Comparison of ENCODE assay signal across 20 cellular contexts in genomic region chr19:3830841-3831589, GRCh38. TPM values are rescaled to one million over a fixed set of nuclear protein-coding genes. Genes with fewer than 3 reads are reported as not detected.
A peak's percentile ranks its signal among the peaks of the same experiment; 100 is the strongest.
DNase-seq lines count a peak whose midpoint lies in the region; ATAC-seq, FAIRE-seq and TF ChIP-seq lines count a peak whose summit lies in the region.
"Had no signal": no experiment of that assay in that cellular context is flagged by ENCODE, and none has a peak within 500 bp of the region (broad histone marks: within the 10 kb centered on the region; RNA-seq: fewer than 3 reads in every experiment).

No MANE protein-coding gene starts in this region.

- H3K27ac ChIP-seq in SK-N-SH (ENCODE audit: low read depth in 2 of 2, low read length in 1 of 2) (no peak overlapping the region), H9 (ENCODE audit: insufficient read length, low read depth, low read length) (no peak overlapping the region), H1 (ENCODE audit: low read depth, low read length) (no peak overlapping the region), small intestine (ENCODE audit: low read depth in 1 of 2, low read length in 1 of 2) (no peak overlapping the region)
- H3K27ac ChIP-seq: SJCRH30 had no signal

- no peak overlapping the region for H3K18ac ChIP-seq in H9 (ENCODE audit: insufficient read length, low read depth, low read length)
- H3K18ac ChIP-seq in H1 (ENCODE audit: extremely low read depth, low read length) = no peak overlapping the region

- CTCF ChIA-PET in SK-N-SH (lab: Yijun Ruan, JAX) (interaction anchor here (1.0 to 3.6 kb wide), 3 partner anchors 9 to 47 kb away, joined by 4 to 22 read pairs (median 5); no protein-coding TSS in a partner anchor), H1 (lab: Charles Lee; ENCODE audit: partially characterized antibody) (interaction anchor here (0.7 to 2.8 kb wide), 6 partner anchors 9 to 157 kb away, joined by 3 to 14 read pairs (median 3); no protein-coding TSS in a partner anchor)

- no peaks in the 10 kb centered on the region for H3K9me2 ChIP-seq in SK-N-SH

- no peaks in the 10 kb centered on the region for H3K9me3 Mint-ChIP-seq in H9
- H3K9me3 Mint-ChIP-seq: CD4-positive, alpha-beta T cell had no signal

- H2BK12ac ChIP-seq in H9 (ENCODE audit: insufficient read length, low read depth, low read length) = no peak overlapping the region
- peak overlapping the region; percentile 43; the same call in 1 of the 2 replicates for H2BK12ac ChIP-seq in H1 (ENCODE audit: low read depth, low read length)

- H3K23me2 ChIP-seq in H9 (ENCODE audit: insufficient read length, low read depth, low read length, poor library complexity, severe bottlenecking) = no peaks in the 10 kb centered on the region
- peaks cover 2% of the 10 kb centered on the region; the same call in 1 of the 2 replicates for H3K23me2 ChIP-seq in H1 (ENCODE audit: low read depth, low read length)

- H4K20me1 ChIP-seq in SK-N-SH (ENCODE audit: insufficient read depth) (no peaks in the 10 kb centered on the region), H9 (ENCODE audit: control insufficient read depth, insufficient read depth, insufficient read length) (no peaks in the 10 kb centered on the region), H1 (replicated peaks in 1 of 2; ENCODE audit: control insufficient read depth in 1 of 2, insufficient read depth in 2 of 2, low read length in 2 of 2) (peaks cover 0 to 3% of the 10 kb centered on the region in 2 experiments)

- TF ChIP-seq EP300 in SK-N-SH (IDR thresholded peaks at IDR 0.05; ENCODE audit: borderline replicate concordance in 1 of 2, low read depth in 1 of 2, low read length in 1 of 2) (no peak), H1 (IDR thresholded peaks at IDR 0.05; ENCODE audit: borderline replicate concordance in 1 of 2, low read depth in 2 of 2, low read length in 2 of 2) (no peak)

- no peak overlapping the region for H3K4me3 Mint-ChIP-seq in H9
- H3K4me3 Mint-ChIP-seq: CD4-positive, alpha-beta T cell had no signal

- H4K91ac ChIP-seq in H9 (ENCODE audit: insufficient read length, low read depth, low read length) = no peak overlapping the region
- H4K91ac ChIP-seq in H1 (replicated peaks; ENCODE audit: insufficient read length, low read length) = no peak overlapping the region

- no peaks in the 10 kb centered on the region for H3F3A ChIP-seq in SK-N-SH (replicated peaks; ENCODE audit: insufficient read depth)

- TF ChIP-seq RAD21 in SK-N-SH (IDR thresholded peaks at IDR 0.05; ENCODE audit: low read length) (no peak), H1 (IDR thresholded peaks at IDR 0.05 in 1 of 2, conservative IDR thresholded peaks at IDR 0.05 in 1 of 2; ENCODE audit: low read depth in 2 of 2, low read length in 2 of 2) (no peak)

- H2BK120ac ChIP-seq in H9 (ENCODE audit: low read depth, low read length, poor library complexity, severe bottlenecking) = no peak overlapping the region
- no peak overlapping the region for H2BK120ac ChIP-seq in H1 (replicated peaks; ENCODE audit: low read depth, low read length)

- ATAC-seq in SK-N-SH treated with all-trans-retinoic acid at 6 μM for 48 hours = no peak
- ATAC-seq: PC-3 had no signal

- peak overlapping the region; percentile 83 for H3K23ac ChIP-seq in H9 (ENCODE audit: insufficient read length, low read depth, low read length)
- no peak overlapping the region for H3K23ac ChIP-seq in H1 (ENCODE audit: insufficient read length)

- H3K9me3 ChIP-seq in SK-N-SH = no peaks in the 10 kb centered on the region
- no peaks in the 10 kb centered on the region for H3K9me3 ChIP-seq in H9 (ENCODE audit: control insufficient read depth, low read depth, low read length)
- no peaks in the 10 kb centered on the region for H3K9me3 ChIP-seq in H1 (ENCODE audit: insufficient read depth in 2 of 2, low read depth in 1 of 2, low read length in 1 of 2)
- no peaks in the 10 kb centered on the region for H3K9me3 ChIP-seq in small intestine (ENCODE audit: control insufficient read depth, low read depth)
- H3K9me3 ChIP-seq: SJCRH30 had no signal

- H2BK15ac ChIP-seq in H9 (ENCODE audit: low read depth, low read length) (no peak overlapping the region), H1 (ENCODE audit: low read length) (peak overlapping the region; percentile 53; the same call in 1 of the 2 replicates)

- no peak overlapping the region for H3K4ac ChIP-seq in H9 (ENCODE audit: low read depth, low read length)
- H3K4ac ChIP-seq in H1 (replicated peaks; ENCODE audit: insufficient read length, low read depth, low read length) = peak overlapping the region; percentile 69

- H3K79me2 ChIP-seq in SK-N-SH (ENCODE audit: insufficient read depth) (no peaks in the 10 kb centered on the region), H9 (ENCODE audit: insufficient read depth, low read length) (no peaks in the 10 kb centered on the region), H1 (ENCODE audit: control insufficient read depth in 1 of 2, insufficient read depth in 2 of 2, low read length in 2 of 2) (no peaks in the 10 kb centered on the region)

- H2BK5ac ChIP-seq in H9 (ENCODE audit: insufficient read length, low read length) = no peak overlapping the region
- no peak overlapping the region for H2BK5ac ChIP-seq in H1 (ENCODE audit: low read depth, low read length)

- H4K5ac ChIP-seq in H9 (ENCODE audit: insufficient read length, low read depth, low read length) (no peak overlapping the region), H1 (ENCODE audit: insufficient read length, low read depth, low read length) (no peak overlapping the region)

- 73% methylated on average over 25 of the region's 39 CpGs for WGBS in SK-N-SH (ENCODE audit: low lambda C conversion rate)
- WGBS in H9 (ENCODE audit: extremely low coverage, insufficient read length, low lambda C conversion rate) = no CpG with 5 or more reads among the region's 39 CpGs
- WGBS in H1 (ENCODE audit: extremely low coverage in 1 of 2, insufficient coverage in 1 of 2, insufficient read length in 1 of 2, insufficient replicate concordance in 2 of 2, low coverage in 1 of 2, low lambda C conversion rate in 2 of 2, missing lambda C conversion rate in 1 of 2), 2 experiments = 86% methylated on average over 25 of the region's 39 CpGs; no CpG with 5 or more reads in 1 of the 2 experiments
- 70 to 74% (median 72%) methylated on average over 39 of the region's 39 CpGs for WGBS in small intestine, 3 donors

- H3K14ac ChIP-seq in H9 (ENCODE audit: insufficient read depth, low read length) (no peak overlapping the region), H1 (ENCODE audit: insufficient read length) (no peak overlapping the region)

- no peak overlapping the region for H2BK20ac ChIP-seq in H9 (ENCODE audit: low read depth, low read length, poor library complexity, severe bottlenecking)
- peak overlapping the region; percentile 72; the same call in 1 of the 2 replicates for H2BK20ac ChIP-seq in H1 (ENCODE audit: low read length)

- no peak overlapping the region for H3K4me3 ChIP-seq in SK-N-SH (ENCODE audit: low read depth in 2 of 2, low read length in 1 of 2)
- H3K4me3 ChIP-seq in H1 (ENCODE audit: extremely low read depth in 1 of 4, insufficient read depth in 2 of 4, low read depth in 3 of 4, low read length in 4 of 4) = no peak overlapping the region
- H3K4me3 ChIP-seq in small intestine (ENCODE audit: low read depth in 1 of 2, low read length in 2 of 2) = no peak overlapping the region
- H3K4me3 ChIP-seq: SJCRH30 had no signal

- H3K79me1 ChIP-seq in H9 (ENCODE audit: insufficient read depth, low read depth, low read length, poor library complexity, severe bottlenecking) = no peaks in the 10 kb centered on the region
- no peaks in the 10 kb centered on the region for H3K79me1 ChIP-seq in H1 (ENCODE audit: low read depth, low read length)

- H3T11ph ChIP-seq in H9 (ENCODE audit: low read length) = no peak overlapping the region

- no peaks in the 10 kb centered on the region for H3K27me3 Mint-ChIP-seq in H9 (ENCODE audit: low read depth)
- H3K27me3 Mint-ChIP-seq: CD4-positive, alpha-beta T cell had no signal

- H3K4me2 ChIP-seq in SK-N-SH = no peak overlapping the region
- H3K4me2 ChIP-seq in H9 (ENCODE audit: insufficient read depth, insufficient read length, low read length) = no peak overlapping the region
- no peak overlapping the region for H3K4me2 ChIP-seq in H1 (ENCODE audit: insufficient read depth in 1 of 2, low read depth in 2 of 2, low read length in 2 of 2)

- H2AK5ac ChIP-seq in H9 (ENCODE audit: insufficient read length, low read length) (no peak overlapping the region), H1 (ENCODE audit: low read depth, low read length) (peak overlapping the region; percentile 93; the same call in 1 of the 2 replicates)

- TF ChIP-seq CTCF in SK-N-SH (IDR thresholded peaks at IDR 0.05) (no peak), H9 (conservative IDR thresholded peaks at IDR 0.05) (no peak), H1 (IDR thresholded peaks at IDR 0.05; ENCODE audit: control extremely low read depth in 1 of 3, insufficient read depth in 1 of 3, low read depth in 1 of 3, low read length in 3 of 3) (no peak)

- H3K36me3 Mint-ChIP-seq in H9 (ENCODE audit: insufficient read depth in 1 of 3, low read depth in 3 of 3) = no peaks in the 10 kb centered on the region; a peak in 1 of 7 replicates

- FAIRE-seq in H1 (lab: Jason Lieb, UNC) (no peak), small intestine (lab: Jason Lieb, UNC) (no peak)
- FAIRE-seq: H54 had no signal

- TF ChIP-seq POLR2A in H1 (IDR thresholded peaks at IDR 0.05; ENCODE audit: control extremely low read depth in 1 of 2, low read depth in 2 of 2, low read length in 2 of 2) = no peak

- H3K27ac Mint-ChIP-seq in H9 = no peak overlapping the region
- H3K27ac Mint-ChIP-seq: CD4-positive, alpha-beta T cell had no signal

- H3K9ac ChIP-seq in SK-N-SH (no peak overlapping the region), H9 (ENCODE audit: extremely low read depth, insufficient read length, low read length) (no peak overlapping the region), H1 (replicated peaks in 1 of 4; ENCODE audit: extremely low read depth in 1 of 4, low read depth in 3 of 4, low read length in 3 of 4) (no peak overlapping the region)

- H2AFZ ChIP-seq in SK-N-SH (ENCODE audit: low read depth) (no peak overlapping the region), H9 (ENCODE audit: low read length) (no peak overlapping the region), H1 (ENCODE audit: low read length) (no peak overlapping the region)

- no peaks in the 10 kb centered on the region for H3K36me3 ChIP-seq in SK-N-SH (replicated peaks in 1 of 2; ENCODE audit: control insufficient read depth in 1 of 2, insufficient read depth in 2 of 2, low read length in 1 of 2)
- no peaks in the 10 kb centered on the region for H3K36me3 ChIP-seq in H1 (ENCODE audit: control insufficient read depth in 2 of 4, insufficient read depth in 4 of 4, low read length in 3 of 4)
- H3K36me3 ChIP-seq in small intestine (ENCODE audit: control insufficient read depth in 2 of 2, insufficient read depth in 2 of 2, low read length in 2 of 2) = no peaks in the 10 kb centered on the region
- H3K36me3 ChIP-seq: SJCRH30 had no signal

- no peaks in the 10 kb centered on the region for H3K4me1 Mint-ChIP-seq in H9

- no peaks in the 10 kb centered on the region; a peak in 1 of 4 replicates for H3K4me1 ChIP-seq in SK-N-SH (ENCODE audit: control insufficient read depth in 1 of 2, insufficient read depth in 2 of 2, low read depth in 1 of 2, low read length in 1 of 2)
- H3K4me1 ChIP-seq in H9 (ENCODE audit: insufficient read depth, low read length) = no peaks in the 10 kb centered on the region
- H3K4me1 ChIP-seq in H1 (replicated peaks in 1 of 4; ENCODE audit: control insufficient read depth in 3 of 4, insufficient read depth in 4 of 4, low read length in 3 of 4) = no peaks in the 10 kb centered on the region
- H3K4me1 ChIP-seq in small intestine (ENCODE audit: control insufficient read depth in 2 of 2, insufficient read depth in 1 of 2, low read depth in 1 of 2, low read length in 1 of 2) = no peaks in the 10 kb centered on the region
- H3K4me1 ChIP-seq: SJCRH30 had no signal

- H3K56ac ChIP-seq in H9 (ENCODE audit: insufficient read length, low read depth, low read length) (no peak overlapping the region), H1 (replicated peaks; ENCODE audit: insufficient read length, low read depth, low read length) (no peak overlapping the region)

- peaks cover 11% of the 10 kb centered on the region for H3K27me3 ChIP-seq in SK-N-SH (ENCODE audit: insufficient read depth)
- H3K27me3 ChIP-seq in H9 (ENCODE audit: insufficient read depth, low read length) = no peaks in the 10 kb centered on the region
- no peaks in the 10 kb centered on the region; a peak in 1 of 7 replicates for H3K27me3 ChIP-seq in H1 (replicated peaks in 1 of 4; ENCODE audit: control insufficient read depth in 3 of 4, extremely low read depth in 1 of 4, insufficient read depth in 3 of 4, low read length in 3 of 4)
- H3K27me3 ChIP-seq in small intestine (ENCODE audit: control insufficient read depth in 2 of 2, insufficient read depth in 2 of 2, low read length in 2 of 2) = no peaks in the 10 kb centered on the region

- H4K8ac ChIP-seq in H9 (replicated peaks; ENCODE audit: insufficient read length, low read depth, low read length) (peak overlapping the region; percentile 17), H1 (ENCODE audit: extremely low read depth, insufficient read depth, low read length) (0 out of 2 replicates have a peak overlapping the region, but pooled peaks have one; percentile 51)

- POLR2A ChIA-PET in SK-N-SH (lab: Yijun Ruan, JAX) = no interaction called here
- POLR2A ChIA-PET in H1 (lab: Charles Lee; ENCODE audit: partially characterized antibody) = interaction anchor here (1.0 to 1.6 kb wide), 4 partner anchors 9 to 155 kb away, joined by 3 to 5 read pairs (median 4); partner anchors contain the start of gene EEF2

- peak; percentile 17 for DNase-seq in SK-N-SH
- DNase-seq in H9 = no peak
- DNase-seq in H1 (ENCODE audit: low read depth in 1 of 2, low spot score in 2 of 2) = no peak
- no peak for DNase-seq in nucleus accumbens (lab: John Stamatoyannopoulos, UW)
- no peak for DNase-seq in small intestine
- DNase-seq in ecto neural progenitor cell (ENCODE audit: low spot score) = no peak
- DNase-seq: AML-193; CD4-positive, alpha-beta T cell; DMS53; Karpas-422; MM.1S; NCI-H1105; NCI-H1930; NCI-H226; NCI-H526; PC-3; SJCRH30; SW 1271 had no signal

RNA-seq across cellular contexts. Expression of gene ZFR2, which starts 37.8 kb away (rescaled TPM):
- polyA plus RNA-seq in SK-N-SH (2012; rRNA removed) (0.18 and 0.44 TPM in 2 replicates), H1 (2011; rRNA removed) (28.4 and 42.5 TPM in 2 replicates), small intestine (under 1 TPM in 1 of 3 donors, not detected in 2; 0.75 TPM)
- 0.06 and 0.64 TPM in 2 replicates for polyA plus RNA-seq in SK-N-SH (2012; cell fraction: cytosol; rRNA removed)
- 0.55 and 1.3 TPM in 2 replicates for polyA plus RNA-seq in SK-N-SH (2012; cell fraction: nucleus; rRNA removed)
- 18.3 and 18.5 TPM in 2 replicates for total RNA-seq in H9 (2021)
- 14.5 TPM in 2 replicates for total RNA-seq in H1 (2021; fragmentation: NEBNext Ultra II Directional; extraction: Animal tissue kit (Norgen Biotek cat#: 25700))
- polyA plus RNA-seq in H1 (2011; cell fraction: cytosol; rRNA removed) = 20.9 TPM
- 28.1 TPM for polyA plus RNA-seq in H1 (2011; cell fraction: nucleus; rRNA removed)
- polyA plus RNA-seq in H1 (2012, experiment 1 of 2) = 17.8 to 26.7 TPM (median 25.0 TPM) in 4 replicates
- 35.4 TPM for polyA plus RNA-seq in H1 (2012, experiment 2 of 2)
- polyA plus RNA-seq in H1 (2013, experiment 1 of 2) = 12.4 TPM
- 12.8 TPM for polyA plus RNA-seq in H1 (2013, experiment 2 of 2)
- polyA minus RNA-seq in H1 (2011; rRNA and poly(A)+ RNA removed) = 5.7 and 8.8 TPM in 2 replicates
- 12.0 TPM for polyA minus RNA-seq in H1 (2011; cell fraction: cytosol; rRNA and poly(A)+ RNA removed)
- 13.1 TPM for polyA minus RNA-seq in H1 (2011; cell fraction: nucleus; rRNA and poly(A)+ RNA removed)
- total RNA-seq: PC-3, SJCRH30 had no signal

RNA-seq across cellular contexts. Expression of gene MATK, which starts 44.8 kb away (rescaled TPM):
- polyA plus RNA-seq in SK-N-SH (2012; rRNA removed) (not detected in 2 replicates), H1 (2011; rRNA removed) (20.5 and 37.8 TPM in 2 replicates), small intestine (10 to 100 TPM in 1 of 3 donors, 1 to 10 TPM in 2; 3.6 to 29.5 (median 8.9) TPM)
- polyA plus RNA-seq in SK-N-SH (2012; cell fraction: cytosol; rRNA removed) = not detected in 2 replicates
- polyA plus RNA-seq in SK-N-SH (2012; cell fraction: nucleus; rRNA removed) = not detected in 2 replicates
- 11.0 and 13.5 TPM in 2 replicates for total RNA-seq in H9 (2021)
- 21.4 and 21.5 TPM in 2 replicates for total RNA-seq in H1 (2021; fragmentation: NEBNext Ultra II Directional; extraction: Animal tissue kit (Norgen Biotek cat#: 25700))
- 25.4 TPM for polyA plus RNA-seq in H1 (2011; cell fraction: cytosol; rRNA removed)
- polyA plus RNA-seq in H1 (2011; cell fraction: nucleus; rRNA removed) = 41.2 TPM
- 10.5 to 20.3 TPM (median 18.1 TPM) in 4 replicates for polyA plus RNA-seq in H1 (2012, experiment 1 of 2)
- 15.0 TPM for polyA plus RNA-seq in H1 (2012, experiment 2 of 2)
- polyA plus RNA-seq in H1 (2013, experiment 1 of 2) = 15.8 TPM
- 15.4 TPM for polyA plus RNA-seq in H1 (2013, experiment 2 of 2)
- 8.1 and 9.1 TPM in 2 replicates for polyA minus RNA-seq in H1 (2011; rRNA and poly(A)+ RNA removed)
- 15.0 TPM for polyA minus RNA-seq in H1 (2011; cell fraction: cytosol; rRNA and poly(A)+ RNA removed)
- polyA minus RNA-seq in H1 (2011; cell fraction: nucleus; rRNA and poly(A)+ RNA removed) = 11.9 TPM
- total RNA-seq: PC-3, SJCRH30 had no signal

RNA-seq across cellular contexts. Expression of gene ATCAY, which starts 49.5 kb away (rescaled TPM):
- polyA plus RNA-seq in SK-N-SH (2012; rRNA removed) = 0.84 and 1.2 TPM in 2 replicates
- 0.68 and 1.4 TPM in 2 replicates for polyA plus RNA-seq in SK-N-SH (2012; cell fraction: cytosol; rRNA removed)
- polyA plus RNA-seq in SK-N-SH (2012; cell fraction: nucleus; rRNA removed) = 0.48 and 0.67 TPM in 2 replicates
- 12.2 and 13.9 TPM in 2 replicates for total RNA-seq in H9 (2021)
- 31.6 and 33.8 TPM in 2 replicates for total RNA-seq in H1 (2021; fragmentation: NEBNext Ultra II Directional; extraction: Animal tissue kit (Norgen Biotek cat#: 25700))
- polyA plus RNA-seq in H1 (2011; rRNA removed) = 24.4 and 31.6 TPM in 2 replicates
- polyA plus RNA-seq in H1 (2011; cell fraction: cytosol; rRNA removed) = 26.5 TPM
- 34.4 TPM for polyA plus RNA-seq in H1 (2011; cell fraction: nucleus; rRNA removed)
- polyA plus RNA-seq in H1 (2012, experiment 1 of 2) = 28.1 to 33.8 TPM (median 30.3 TPM) in 4 replicates
- 27.7 TPM for polyA plus RNA-seq in H1 (2012, experiment 2 of 2)
- polyA plus RNA-seq in H1 (2013, experiment 1 of 2) = 26.2 TPM
- polyA plus RNA-seq in H1 (2013, experiment 2 of 2) = 27.0 TPM
- polyA minus RNA-seq in H1 (2011; rRNA and poly(A)+ RNA removed) = 26.5 and 34.8 TPM in 2 replicates
- 35.7 TPM for polyA minus RNA-seq in H1 (2011; cell fraction: cytosol; rRNA and poly(A)+ RNA removed)
- polyA minus RNA-seq in H1 (2011; cell fraction: nucleus; rRNA and poly(A)+ RNA removed) = 29.4 TPM
- 1 to 10 TPM in 1 of 3 donors, under 1 TPM in 1, not detected in 1; 0.27 to 3.0 TPM for polyA plus RNA-seq in small intestine
- total RNA-seq: CD4-positive, alpha-beta T cell; PC-3; SJCRH30 had no signal

RNA-seq across cellular contexts. Expression of gene RAX2, which starts 59.0 kb away (rescaled TPM):
- polyA plus RNA-seq in SK-N-SH (2012; rRNA removed) (not detected in 2 replicates), H1 (2011; rRNA removed) (0.08 and 0.19 TPM in 2 replicates), small intestine (not detected)
- not detected in 2 replicates for polyA plus RNA-seq in SK-N-SH (2012; cell fraction: cytosol; rRNA removed)
- polyA plus RNA-seq in SK-N-SH (2012; cell fraction: nucleus; rRNA removed) = not detected in 2 replicates
- total RNA-seq in H9 (2021) = not detected in 2 replicates
- total RNA-seq in H1 (2021; fragmentation: NEBNext Ultra II Directional; extraction: Animal tissue kit (Norgen Biotek cat#: 25700)) = not detected in 2 replicates
- polyA plus RNA-seq in H1 (2011; cell fraction: cytosol; rRNA removed) = 0.09 TPM
- polyA plus RNA-seq in H1 (2011; cell fraction: nucleus; rRNA removed) = 0.33 TPM
- polyA plus RNA-seq in H1 (2012, experiment 1 of 2) = 0.11 TPM in 1 of 4 replicates, not detected in the others
- polyA plus RNA-seq in H1 (2012, experiment 2 of 2) = not detected
- polyA plus RNA-seq in H1 (2013, experiment 1 of 2) = 0.04 TPM
- polyA plus RNA-seq in H1 (2013, experiment 2 of 2) = 0.06 TPM
- not detected in 2 replicates for polyA minus RNA-seq in H1 (2011; rRNA and poly(A)+ RNA removed)
- polyA minus RNA-seq in H1 (2011; cell fraction: cytosol; rRNA and poly(A)+ RNA removed) = not detected
- polyA minus RNA-seq in H1 (2011; cell fraction: nucleus; rRNA and poly(A)+ RNA removed) = 0.40 TPM
- total RNA-seq: CD4-positive, alpha-beta T cell; PC-3; SJCRH30 had no signal

Comparison
In these comparisons a context has a peak if more than half of its experiments do, and no peak if none do; other contexts are left out.
1. RNA of gene ZFR2, which starts 37.8 kb away (polyA plus RNA-seq): 12.4 to 42.5 TPM in H1; 0.06 to 1.3 TPM in SK-N-SH and 0.75 TPM in small intestine; every median in the first group is over 4 times any median in the second.
2. RNA of gene ATCAY, which starts 49.5 kb away (polyA plus RNA-seq): 24.4 to 34.4 TPM in H1; 0.48 to 1.4 TPM in SK-N-SH and 0.27 to 3.0 TPM in small intestine; every median in the first group is over 4 times any median in the second.